38 cellular contexts compared by ENCODE assay signal in genomic region chr10:128627811-128628210, GRCh38.
"Had no signal": no experiment of that assay in that cellular context is flagged by ENCODE, and none has a peak within 500 bp of the region (broad histone marks: within the 10 kb centered on the region; RNA-seq: fewer than 3 reads in every experiment).

No MANE protein-coding gene starts in this region.

- H3K9me3 ChIP-seq: ascending aorta had no signal

- H3K27ac Mint-ChIP-seq: activated CD4-positive, alpha-beta memory T cell treated with anti-CD3 and anti-CD28 coated beads, Interleukin-2, amount 10 ng/mL, durations not matched to agents 7 days and 5 days; activated CD4-positive, alpha-beta T cell treated with anti-CD3 and anti-CD28 coated beads for 36 hours; activated CD4-positive, alpha-beta T cell treated with anti-CD3 and anti-CD28 coated beads, Interleukin-2, amount 10 ng/mL, durations not matched to agents 7 days and 5 days; activated CD8-positive, alpha-beta memory T cell treated with anti-CD3 and anti-CD28 coated beads, Interleukin-2, amount 10 ng/mL, durations not matched to agents 7 days and 5 days; activated CD8-positive, alpha-beta T cell treated with anti-CD3 and anti-CD28 coated beads, Interleukin-2, amount 10 ng/mL, durations not matched to agents 7 days and 5 days; activated naive CD4-positive, alpha-beta T cell treated with anti-CD3 and anti-CD28 coated beads, Interleukin-2, amount 10 ng/mL, durations not matched to agents 7 days and 5 days; activated naive CD4-positive, alpha-beta T cell treated with anti-CD3 and anti-CD28 coated beads, Interleukin-2, amount 50 U/mL, for 24 hours; activated naive CD8-positive, alpha-beta T cell; activated naive CD8-positive, alpha-beta T cell treated with anti-CD3 and anti-CD28 coated beads, Interleukin-2, amount 10 ng/mL, durations not matched to agents 7 days and 5 days; activated naive CD8-positive, alpha-beta T cell treated with anti-CD3 and anti-CD28 coated beads, Interleukin-2, amount 50 U/mL, for 24 hours; activated T-cell treated with anti-CD3 and anti-CD28 coated beads, Interleukin-2, amount 50 U/mL, for 24 hours; activated T-helper 2 cell treated with anti-CD3 and anti-CD28 coated beads, Interferon-gamma antibody, Interleukin-2, Interleukin-4, amounts not matched to agents 10 μg/mL and 5 μg/mL and 100 μg/mL, durations not matched to agents 14 hours and 24 hours and 36 hours; T-helper 1 cell treated with Interleukin-12 subunit alpha and Interleukin-12 subunit beta and Interleukin-4 antibody, amounts not matched to agents 30 μg/mL and 1 μg/mL, for 36 hours; T-helper 2 cell treated with Interferon-gamma antibody and Interleukin-4, amounts not matched to agents 5 μg/mL and 100 μg/mL, for 36 hours had no signal

- H3K4me3 ChIP-seq: ascending aorta, cardiac muscle cell had no signal

- H3K27me3 ChIP-seq: ascending aorta, cardiac muscle cell had no signal

- ATAC-seq: activated CD4-positive, alpha-beta T cell treated with anti-CD3 and anti-CD28 coated beads for 36 hours; activated CD4-positive, CD25-positive, alpha-beta regulatory T cell treated with anti-CD3 and anti-CD28 coated beads, Interleukin-2, amount 50 U/mL, for 24 hours; activated CD8-positive, alpha-beta memory T cell treated with anti-CD3 and anti-CD28 coated beads, Interleukin-2, amount 10 ng/mL, durations not matched to agents 7 days and 5 days; activated CD8-positive, alpha-beta T cell treated with anti-CD3 and anti-CD28 coated beads, Interleukin-2, amount 10 ng/mL, durations not matched to agents 7 days and 5 days; activated naive CD8-positive, alpha-beta T cell treated with anti-CD3 and anti-CD28 coated beads, Interleukin-2, amount 50 U/mL, for 24 hours; WTC11 had no signal

- FAIRE-seq: bronchial epithelial cell had no signal

- H3K4me1 ChIP-seq: ascending aorta had no signal

- H3K27ac ChIP-seq: ascending aorta, cardiac muscle cell, WERI-Rb-1 had no signal

- H3K36me3 ChIP-seq: ascending aorta, cardiac muscle cell, WERI-Rb-1 had no signal

- H3K27me3 Mint-ChIP-seq: activated CD4-positive, alpha-beta memory T cell treated with anti-CD3 and anti-CD28 coated beads, Interleukin-2, amount 10 ng/mL, durations not matched to agents 7 days and 5 days; activated CD4-positive, alpha-beta T cell treated with anti-CD3 and anti-CD28 coated beads, Interleukin-2, amount 10 ng/mL, durations not matched to agents 7 days and 5 days; activated CD8-positive, alpha-beta memory T cell treated with anti-CD3 and anti-CD28 coated beads, Interleukin-2, amount 10 ng/mL, durations not matched to agents 7 days and 5 days; activated naive CD4-positive, alpha-beta T cell treated with anti-CD3 and anti-CD28 coated beads, Interleukin-2, amount 10 ng/mL, durations not matched to agents 7 days and 5 days; activated naive CD8-positive, alpha-beta T cell treated with anti-CD3 and anti-CD28 coated beads, Interleukin-2, amount 10 ng/mL, durations not matched to agents 7 days and 5 days; activated T-cell treated with anti-CD3 and anti-CD28 coated beads, Interleukin-2, amount 50 U/mL, for 24 hours had no signal

- H3K4me1 Mint-ChIP-seq: activated CD4-positive, alpha-beta memory T cell treated with anti-CD3 and anti-CD28 coated beads, Interleukin-2, amount 10 ng/mL, durations not matched to agents 7 days and 5 days; activated CD4-positive, alpha-beta T cell treated with anti-CD3 and anti-CD28 coated beads for 36 hours; activated CD4-positive, alpha-beta T cell treated with anti-CD3 and anti-CD28 coated beads, Interleukin-2, amount 10 ng/mL, durations not matched to agents 7 days and 5 days; activated CD8-positive, alpha-beta memory T cell treated with anti-CD3 and anti-CD28 coated beads, Interleukin-2, amount 10 ng/mL, durations not matched to agents 7 days and 5 days; activated naive CD4-positive, alpha-beta T cell treated with anti-CD3 and anti-CD28 coated beads, Interleukin-2, amount 10 ng/mL, durations not matched to agents 7 days and 5 days; activated naive CD4-positive, alpha-beta T cell treated with anti-CD3 and anti-CD28 coated beads, Interleukin-2, amount 50 U/mL, for 24 hours; activated naive CD8-positive, alpha-beta T cell treated with anti-CD3 and anti-CD28 coated beads, Interleukin-2, amount 10 ng/mL, durations not matched to agents 7 days and 5 days; activated naive CD8-positive, alpha-beta T cell treated with anti-CD3 and anti-CD28 coated beads, Interleukin-2, amount 50 U/mL, for 24 hours; central memory CD8-positive, alpha-beta T cell had no signal

- H3K36me3 Mint-ChIP-seq: activated CD8-positive, alpha-beta memory T cell treated with anti-CD3 and anti-CD28 coated beads, Interleukin-2, amount 10 ng/mL, durations not matched to agents 7 days and 5 days; activated naive CD4-positive, alpha-beta T cell treated with anti-CD3 and anti-CD28 coated beads, Interleukin-2, amount 10 ng/mL, durations not matched to agents 7 days and 5 days; activated naive CD4-positive, alpha-beta T cell treated with anti-CD3 and anti-CD28 coated beads, Interleukin-2, amount 50 U/mL, for 24 hours; activated naive CD8-positive, alpha-beta T cell; activated naive CD8-positive, alpha-beta T cell treated with anti-CD3 and anti-CD28 coated beads, Interleukin-2, amount 10 ng/mL, durations not matched to agents 7 days and 5 days; brain; WTC11 had no signal

- DNase-seq: activated CD4-positive, alpha-beta memory T cell treated with anti-CD3 and anti-CD28 coated beads, Interleukin-2, amount 10 ng/mL, durations not matched to agents 7 days and 5 days; activated CD4-positive, alpha-beta T cell treated with anti-CD3 and anti-CD28 coated beads for 1 hour; activated CD4-positive, alpha-beta T cell treated with anti-CD3 and anti-CD28 coated beads for 36 hours; activated CD4-positive, alpha-beta T cell treated with anti-CD3 and anti-CD28 coated beads, Interleukin-2, amount 10 ng/mL, durations not matched to agents 7 days and 5 days; activated CD4-positive, alpha-beta T cell treated with anti-CD3 and anti-CD28 coated beads, Interleukin-2, amount 50 U/mL, for 48 hours; activated CD4-positive, CD25-positive, alpha-beta regulatory T cell; activated CD8-positive, alpha-beta memory T cell treated with anti-CD3 and anti-CD28 coated beads for 24 hours; activated CD8-positive, alpha-beta memory T cell treated with anti-CD3 and anti-CD28 coated beads, Interleukin-2, amount 10 ng/mL, durations not matched to agents 7 days and 5 days; activated CD8-positive, alpha-beta memory T cell treated with anti-CD3 and anti-CD28 coated beads, Interleukin-2, amount 50 U/mL, for 48 hours; activated CD8-positive, alpha-beta T cell treated with anti-CD3 and anti-CD28 coated beads, Interleukin-2, amount 10 ng/mL, durations not matched to agents 7 days and 5 days; activated effector memory CD4-positive, alpha-beta T cell treated with Interleukin-2 at 50 U/mL for 16 hours; activated gamma-delta T cell; activated naive CD4-positive, alpha-beta T cell treated with anti-CD3 and anti-CD28 coated beads, Interleukin-2, amount 10 ng/mL, durations not matched to agents 7 days and 5 days; activated naive CD4-positive, alpha-beta T cell treated with Interleukin-2 at 50 U/mL for 16 hours; activated naive CD8-positive, alpha-beta T cell treated with anti-CD3 and anti-CD28 coated beads, Interleukin-2, amount 10 ng/mL, durations not matched to agents 7 days and 5 days; activated naive CD8-positive, alpha-beta T cell treated with anti-CD3 and anti-CD28 coated beads, Interleukin-2, amount 50 U/mL, for 24 hours; activated T-cell treated with anti-CD3 and anti-CD28 coated beads, Interleukin-2, amount 50 U/mL, for 24 hours; activated T-cell treated with anti-CD3 and anti-CD28 coated beads, Interleukin-2, amount 50 U/mL, for 48 hours; amygdala; anterior cingulate cortex; caudate nucleus; cerebellar nuclear complex; T-helper 1 cell; T-helper 2 cell; T-helper 9 cell; WERI-Rb-1 had no signal

- H3K4me3 Mint-ChIP-seq: activated CD4-positive, alpha-beta memory T cell treated with anti-CD3 and anti-CD28 coated beads, Interleukin-2, amount 10 ng/mL, durations not matched to agents 7 days and 5 days; activated CD4-positive, alpha-beta T cell treated with anti-CD3 and anti-CD28 coated beads for 36 hours; activated CD4-positive, alpha-beta T cell treated with anti-CD3 and anti-CD28 coated beads, Interleukin-2, amount 10 ng/mL, durations not matched to agents 7 days and 5 days; activated CD8-positive, alpha-beta memory T cell treated with anti-CD3 and anti-CD28 coated beads, Interleukin-2, amount 10 ng/mL, durations not matched to agents 7 days and 5 days; activated CD8-positive, alpha-beta T cell treated with anti-CD3 and anti-CD28 coated beads, Interleukin-2, amount 10 ng/mL, durations not matched to agents 7 days and 5 days; activated naive CD4-positive, alpha-beta T cell treated with anti-CD3 and anti-CD28 coated beads, Interleukin-2, amount 10 ng/mL, durations not matched to agents 7 days and 5 days; activated naive CD4-positive, alpha-beta T cell treated with anti-CD3 and anti-CD28 coated beads, Interleukin-2, amount 50 U/mL, for 24 hours; activated naive CD8-positive, alpha-beta T cell; activated naive CD8-positive, alpha-beta T cell treated with anti-CD3 and anti-CD28 coated beads, Interleukin-2, amount 10 ng/mL, durations not matched to agents 7 days and 5 days; activated naive CD8-positive, alpha-beta T cell treated with anti-CD3 and anti-CD28 coated beads, Interleukin-2, amount 50 U/mL, for 24 hours; activated T-cell treated with anti-CD3 and anti-CD28 coated beads, Interleukin-2, amount 50 U/mL, for 24 hours; brain; central memory CD8-positive, alpha-beta T cell; T-helper 1 cell treated with Interleukin-12 subunit alpha and Interleukin-12 subunit beta and Interleukin-4 antibody, amounts not matched to agents 30 μg/mL and 1 μg/mL, for 36 hours; T-helper 2 cell treated with Interferon-gamma antibody and Interleukin-4, amounts not matched to agents 5 μg/mL and 100 μg/mL, for 36 hours; WTC11 had no signal

- H3K9me3 Mint-ChIP-seq: activated CD4-positive, alpha-beta memory T cell treated with anti-CD3 and anti-CD28 coated beads, Interleukin-2, amount 10 ng/mL, durations not matched to agents 7 days and 5 days; activated CD4-positive, alpha-beta T cell treated with anti-CD3 and anti-CD28 coated beads, Interleukin-2, amount 10 ng/mL, durations not matched to agents 7 days and 5 days; activated naive CD4-positive, alpha-beta T cell treated with anti-CD3 and anti-CD28 coated beads, Interleukin-2, amount 10 ng/mL, durations not matched to agents 7 days and 5 days; activated naive CD4-positive, alpha-beta T cell treated with anti-CD3 and anti-CD28 coated beads, Interleukin-2, amount 50 U/mL, for 24 hours; activated naive CD8-positive, alpha-beta T cell treated with anti-CD3 and anti-CD28 coated beads, Interleukin-2, amount 10 ng/mL, durations not matched to agents 7 days and 5 days; activated naive CD8-positive, alpha-beta T cell treated with anti-CD3 and anti-CD28 coated beads, Interleukin-2, amount 50 U/mL, for 24 hours; activated T-cell treated with anti-CD3 and anti-CD28 coated beads, Interleukin-2, amount 50 U/mL, for 24 hours; activated T-helper 2 cell treated with anti-CD3 and anti-CD28 coated beads, Interferon-gamma antibody, Interleukin-2, Interleukin-4, amounts not matched to agents 10 μg/mL and 5 μg/mL and 100 μg/mL, durations not matched to agents 14 hours and 24 hours and 36 hours; T-helper 1 cell treated with Interleukin-12 subunit alpha and Interleukin-12 subunit beta and Interleukin-4 antibody, amounts not matched to agents 30 μg/mL and 1 μg/mL, for 36 hours; T-helper 2 cell treated with Interferon-gamma antibody and Interleukin-4, amounts not matched to agents 5 μg/mL and 100 μg/mL, for 36 hours had no signal
